Comparison of ENCODE assay signal across 17 cellular contexts in the genomic region with DNA sequence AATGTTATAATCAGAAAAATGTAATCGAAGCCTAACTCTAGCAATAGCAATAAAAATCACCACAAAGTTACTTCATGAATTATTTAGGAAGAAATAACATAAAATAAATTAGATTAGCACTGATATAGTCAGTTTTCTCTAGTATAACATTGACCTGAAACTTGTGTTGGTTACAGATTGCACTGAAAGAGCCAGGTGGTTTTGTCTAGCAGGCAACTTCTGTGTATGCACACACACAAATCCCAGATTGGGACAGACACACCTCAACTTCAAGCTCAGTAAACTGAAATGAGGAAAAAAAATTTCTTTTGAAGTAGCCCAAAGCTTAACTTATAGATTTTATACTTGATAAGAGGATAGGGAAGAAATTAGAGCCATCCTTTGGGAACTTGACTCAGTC.
A peak's percentile ranks its signal among the peaks of the same experiment; 100 is the strongest.
DNase-seq lines count a peak whose midpoint lies in the region; ATAC-seq and TF ChIP-seq lines count a peak whose summit lies in the region.
"Had no signal": no experiment of that assay in that cellular context is flagged by ENCODE, and none has a peak within 500 bp of the region (broad histone marks: within the 10 kb centered on the region; RNA-seq: fewer than 3 reads in every experiment).

No MANE protein-coding gene starts in this region.

- intact Hi-C loops in body of pancreas (cut with DNase I) = no loop called here

- ATAC-seq in GM18502 (IDR thresholded peaks at IDR 0.05; ENCODE audit: poor library complexity, unreplicated experiment) (peak; percentile 59), GM21360 (IDR thresholded peaks at IDR 0.05; ENCODE audit: unreplicated experiment) (peak; percentile 53), HG03280 (IDR thresholded peaks at IDR 0.05; ENCODE audit: unreplicated experiment) (peak; percentile 55), GM21825 (IDR thresholded peaks at IDR 0.05; ENCODE audit: unreplicated experiment) (no peak), body of pancreas (no peak)

- H3K4me1 ChIP-seq in body of pancreas = peaks cover 42% of the 10 kb centered on the region

- H3K27ac ChIP-seq in body of pancreas = peak overlapping the region in 1 of 4 donors; percentile 87

- 55 to 72% methylated on average over 1 of the region's 1 CpG for whole genome bisulfite sequencing in body of pancreas, 2 donors

- peak; percentile 11 for DNase-seq in dermis blood vessel endothelial cell
- DNase-seq in NCI-H774 (lab: John Stamatoyannopoulos, UW) = no peak
- no peak for DNase-seq in NCI-H82 (lab: John Stamatoyannopoulos, UW)
- no peak for DNase-seq in body of pancreas
- DNase-seq: activated B cell treated with CpG ODN at 0.5 μM for 24 hours; activated effector memory CD4-positive, alpha-beta T cell treated with Interleukin-2 at 50 U/mL for 16 hours; COR-L47; mesendoderm; MG63; NCI-H2081; NCI-H526 treated with DMSO at 0.1 percent for 48 hours; RPMI8226; stimulated activated CD4-positive, alpha-beta T cell treated with anti-CD3 and anti-CD28 coated beads, Interleukin-15, amount 100 ng/mL, for 24 hours had no signal

- no peak for TF ChIP-seq CTCF in body of pancreas (IDR thresholded peaks at IDR 0.05)

- no peaks in the 10 kb centered on the region for H3K9me3 ChIP-seq in body of pancreas
- H3K9me3 ChIP-seq: MG63 had no signal

- no peak overlapping the region for H3K4me3 ChIP-seq in body of pancreas
- H3K4me3 ChIP-seq: MG63 had no signal

- no peaks in the 10 kb centered on the region for H3K36me3 ChIP-seq in body of pancreas (replicated peaks in 1 of 2; ENCODE audit: insufficient read depth in 1 of 2, low read depth in 2 of 2)
- H3K36me3 ChIP-seq: MG63 had no signal

- H3K27me3 ChIP-seq in body of pancreas = no peaks in the 10 kb centered on the region
- H3K27me3 ChIP-seq: MG63 had no signal

- TF ChIP-seq POLR2A in body of pancreas (IDR thresholded peaks at IDR 0.05) = no peak

Comparison
In these comparisons a context has a peak if more than half of its experiments do, and no peak if none do; other contexts are left out.
1. ATAC-seq: peak in GM18502 (single experiment), GM21360 (single experiment) and HG03280 (single experiment); none in GM21825 (single experiment) and body of pancreas (single experiment).